In the genomic region with DNA sequence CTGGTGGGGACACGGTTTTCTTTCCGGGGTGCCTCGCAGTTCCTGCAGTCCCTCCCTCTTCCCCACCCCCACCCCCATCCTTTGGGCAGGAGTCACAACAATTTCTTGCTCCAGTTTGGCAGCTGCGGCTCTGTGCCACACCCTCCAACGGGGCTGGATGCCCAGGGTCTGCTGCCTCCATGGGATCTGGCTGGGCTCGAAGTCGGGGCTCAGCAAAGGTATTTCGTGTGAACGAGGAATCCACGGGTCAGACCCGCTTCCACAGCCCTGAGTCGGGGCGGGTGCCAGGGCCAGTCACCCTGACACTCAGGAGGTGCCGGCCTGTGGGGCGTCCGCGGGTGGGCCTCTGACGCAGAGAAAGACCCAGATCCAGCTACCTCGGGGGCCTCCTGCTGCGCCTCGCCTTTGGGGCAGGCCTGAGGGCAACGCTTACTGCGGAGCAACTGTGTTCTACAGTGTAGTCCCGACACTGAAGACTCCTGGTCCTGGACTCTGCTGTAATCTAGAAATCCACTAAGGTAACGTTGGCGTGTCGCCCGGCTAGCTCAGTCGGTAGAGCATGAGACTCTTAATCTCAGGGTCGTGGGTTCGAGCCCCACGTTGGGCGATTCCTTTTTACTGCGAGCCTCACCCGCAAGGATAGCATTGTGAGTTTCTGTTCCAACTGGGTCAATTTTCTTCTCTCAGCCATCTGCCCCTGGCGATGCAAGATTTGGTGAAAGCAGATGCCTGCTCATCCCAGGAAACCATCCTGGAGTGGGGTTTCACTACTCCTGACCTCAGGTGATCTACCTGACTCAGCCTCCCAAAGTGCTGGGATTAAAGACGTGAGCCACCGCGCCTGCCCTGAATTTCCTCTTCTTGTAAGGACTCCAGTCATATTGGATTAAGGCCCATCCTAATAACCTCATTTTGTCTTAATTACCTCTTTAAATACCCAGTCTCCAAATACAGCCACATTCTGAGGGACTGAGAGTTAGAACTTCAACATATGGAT, we compare ENCODE assay signal across 1 cellular context.
TF ChIP-seq lines count a peak whose summit lies in the region.

No MANE protein-coding gene starts in this region.

TF ChIP-seq in HepG2, 621 proteins besides CTCF, POLR2A, EP300 and RAD21 (continued from another document and continues in another):
- TF ChIP-seq TRAFD1 (CRISPR knock-in tag; IDR thresholded peaks at IDR 0.05; ENCODE audit: borderline replicate concordance) = no peak
- TF ChIP-seq ZNF589 (CRISPR knock-in tag; conservative IDR thresholded peaks at IDR 0.05) = no peak
- TF ChIP-seq ZFP62 (CRISPR knock-in tag; IDR thresholded peaks at IDR 0.05) = no peak
- TF ChIP-seq KMT2A (CRISPR knock-in tag; IDR thresholded peaks at IDR 0.05) = no peak
- TF ChIP-seq ATF1 (CRISPR knock-in tag; IDR thresholded peaks at IDR 0.05) = no peak
- TF ChIP-seq SNAI1 (CRISPR knock-in tag; IDR thresholded peaks at IDR 0.05; ENCODE audit: borderline replicate concordance) = no peak
- TF ChIP-seq, protein P1, sequence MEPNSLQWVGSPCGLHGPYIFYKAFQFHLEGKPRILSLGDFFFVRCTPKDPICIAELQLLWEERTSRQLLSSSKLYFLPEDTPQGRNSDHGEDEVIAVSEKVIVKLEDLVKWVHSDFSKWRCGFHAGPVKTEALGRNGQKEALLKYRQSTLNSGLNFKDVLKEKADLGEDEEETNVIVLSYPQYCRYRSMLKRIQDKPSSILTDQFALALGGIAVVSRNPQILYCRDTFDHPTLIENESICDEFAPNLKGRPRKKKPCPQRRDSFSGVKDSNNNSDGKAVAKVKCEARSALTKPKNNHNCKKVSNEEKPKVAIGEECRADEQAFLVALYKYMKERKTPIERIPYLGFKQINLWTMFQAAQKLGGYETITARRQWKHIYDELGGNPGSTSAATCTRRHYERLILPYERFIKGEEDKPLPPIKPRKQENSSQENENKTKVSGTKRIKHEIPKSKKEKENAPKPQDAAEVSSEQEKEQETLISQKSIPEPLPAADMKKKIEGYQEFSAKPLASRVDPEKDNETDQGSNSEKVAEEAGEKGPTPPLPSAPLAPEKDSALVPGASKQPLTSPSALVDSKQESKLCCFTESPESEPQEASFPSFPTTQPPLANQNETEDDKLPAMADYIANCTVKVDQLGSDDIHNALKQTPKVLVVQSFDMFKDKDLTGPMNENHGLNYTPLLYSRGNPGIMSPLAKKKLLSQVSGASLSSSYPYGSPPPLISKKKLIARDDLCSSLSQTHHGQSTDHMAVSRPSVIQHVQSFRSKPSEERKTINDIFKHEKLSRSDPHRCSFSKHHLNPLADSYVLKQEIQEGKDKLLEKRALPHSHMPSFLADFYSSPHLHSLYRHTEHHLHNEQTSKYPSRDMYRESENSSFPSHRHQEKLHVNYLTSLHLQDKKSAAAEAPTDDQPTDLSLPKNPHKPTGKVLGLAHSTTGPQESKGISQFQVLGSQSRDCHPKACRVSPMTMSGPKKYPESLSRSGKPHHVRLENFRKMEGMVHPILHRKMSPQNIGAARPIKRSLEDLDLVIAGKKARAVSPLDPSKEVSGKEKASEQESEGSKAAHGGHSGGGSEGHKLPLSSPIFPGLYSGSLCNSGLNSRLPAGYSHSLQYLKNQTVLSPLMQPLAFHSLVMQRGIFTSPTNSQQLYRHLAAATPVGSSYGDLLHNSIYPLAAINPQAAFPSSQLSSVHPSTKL (CRISPR knock-in tag; IDR thresholded peaks at IDR 0.05) = peak; percentile 32; the same call in 1 of the 2 replicates
- TF ChIP-seq, protein P2, sequence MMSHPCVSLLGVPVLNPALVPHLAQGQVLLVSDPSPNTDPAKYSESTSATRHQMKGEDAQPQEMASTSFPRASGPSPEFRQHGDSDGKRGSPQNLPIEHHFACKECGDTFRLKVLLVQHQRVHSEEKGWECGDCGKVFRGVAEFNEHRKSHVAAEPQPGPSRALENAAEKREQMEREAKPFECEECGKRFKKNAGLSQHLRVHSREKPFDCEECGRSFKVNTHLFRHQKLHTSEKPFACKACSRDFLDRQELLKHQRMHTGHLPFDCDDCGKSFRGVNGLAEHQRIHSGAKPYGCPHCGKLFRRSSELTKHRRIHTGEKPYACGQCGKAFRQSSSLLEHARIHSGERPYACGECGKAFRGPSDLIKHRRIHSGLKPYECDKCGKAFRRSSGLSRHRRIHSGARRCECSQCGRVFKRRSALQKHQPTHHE (CRISPR knock-in tag; IDR thresholded peaks at IDR 0.05; ENCODE audit: borderline replicate concordance) = no peak
- peak; percentile 52; the same call in 1 of the 2 replicates for TF ChIP-seq FOXP4 (CRISPR knock-in tag; IDR thresholded peaks at IDR 0.05)
- no peak for TF ChIP-seq ZNF549 (CRISPR knock-in tag; IDR thresholded peaks at IDR 0.05)
- TF ChIP-seq ZNF552 (CRISPR knock-in tag; IDR thresholded peaks at IDR 0.05; ENCODE audit: borderline replicate concordance) = 0 out of 2 replicates have a peak, but pooled peaks have one; percentile 20
- TF ChIP-seq PPARG (CRISPR knock-in tag; conservative IDR thresholded peaks at IDR 0.05) = peak; percentile 35; the same call in 1 of the 2 replicates
- TF ChIP-seq ZNF335 (CRISPR knock-in tag; IDR thresholded peaks at IDR 0.05) = no peak
- TF ChIP-seq ELF4 (CRISPR knock-in tag; IDR thresholded peaks at IDR 0.05; ENCODE audit: borderline replicate concordance) = no peak
- TF ChIP-seq PAX8 (CRISPR knock-in tag; IDR thresholded peaks at IDR 0.05; ENCODE audit: borderline replicate concordance) = no peak
- TF ChIP-seq, protein P3, sequence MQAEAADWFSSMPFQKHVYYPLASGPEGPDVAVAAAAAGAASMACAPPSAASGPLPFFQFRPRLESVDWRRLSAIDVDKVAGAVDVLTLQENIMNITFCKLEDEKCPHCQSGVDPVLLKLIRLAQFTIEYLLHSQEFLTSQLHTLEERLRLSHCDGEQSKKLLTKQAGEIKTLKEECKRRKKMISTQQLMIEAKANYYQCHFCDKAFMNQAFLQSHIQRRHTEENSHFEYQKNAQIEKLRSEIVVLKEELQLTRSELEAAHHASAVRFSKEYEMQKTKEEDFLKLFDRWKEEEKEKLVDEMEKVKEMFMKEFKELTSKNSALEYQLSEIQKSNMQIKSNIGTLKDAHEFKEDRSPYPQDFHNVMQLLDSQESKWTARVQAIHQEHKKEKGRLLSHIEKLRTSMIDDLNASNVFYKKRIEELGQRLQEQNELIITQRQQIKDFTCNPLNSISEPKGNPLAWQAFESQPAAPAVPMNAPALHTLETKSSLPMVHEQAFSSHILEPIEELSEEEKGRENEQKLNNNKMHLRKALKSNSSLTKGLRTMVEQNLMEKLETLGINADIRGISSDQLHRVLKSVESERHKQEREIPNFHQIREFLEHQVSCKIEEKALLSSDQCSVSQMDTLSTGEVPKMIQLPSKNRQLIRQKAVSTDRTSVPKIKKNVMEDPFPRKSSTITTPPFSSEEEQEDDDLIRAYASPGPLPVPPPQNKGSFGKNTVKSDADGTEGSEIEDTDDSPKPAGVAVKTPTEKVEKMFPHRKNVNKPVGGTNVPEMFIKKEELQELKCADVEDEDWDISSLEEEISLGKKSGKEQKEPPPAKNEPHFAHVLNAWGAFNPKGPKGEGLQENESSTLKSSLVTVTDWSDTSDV (CRISPR knock-in tag; IDR thresholded peaks at IDR 0.05) = no peak
- TF ChIP-seq MAFF (IDR thresholded peaks at IDR 0.05; ENCODE audit: low read depth, low read length) = no peak
- TF ChIP-seq ZNF616 (CRISPR knock-in tag; IDR thresholded peaks at IDR 0.05; ENCODE audit: low read depth) = no peak
- no peak for TF ChIP-seq THRA (CRISPR knock-in tag; IDR thresholded peaks at IDR 0.05; ENCODE audit: borderline replicate concordance)
- TF ChIP-seq SNAPC2 (CRISPR knock-in tag; IDR thresholded peaks at IDR 0.05) = no peak
- TF ChIP-seq NFE2L2 (IDR thresholded peaks at IDR 0.05; ENCODE audit: low read length) = no peak
- TF ChIP-seq HNRNPH1 (optimal IDR thresholded peaks at IDR 0.05; ENCODE audit: low read depth, low read length) = no peak
- TF ChIP-seq DPF2 (CRISPR knock-in tag; IDR thresholded peaks at IDR 0.05; ENCODE audit: borderline replicate concordance, low read depth) = no peak
- TF ChIP-seq AHDC1 (CRISPR knock-in tag; IDR thresholded peaks at IDR 0.05; ENCODE audit: borderline replicate concordance) = no peak
- no peak for TF ChIP-seq SP140L (CRISPR knock-in tag; IDR thresholded peaks at IDR 0.05; ENCODE audit: borderline replicate concordance)
- TF ChIP-seq CREB1 (IDR thresholded peaks at IDR 0.05) = no peak
- TF ChIP-seq CREB1 (CRISPR knock-in tag; IDR thresholded peaks at IDR 0.05) = no peak; the same call in 1 of the 2 replicates
- no peak for TF ChIP-seq ZNF768 (CRISPR knock-in tag; IDR thresholded peaks at IDR 0.05)
- no peak for TF ChIP-seq TARDBP (CRISPR knock-in tag; IDR thresholded peaks at IDR 0.05)
- TF ChIP-seq PLRG1 (conservative IDR thresholded peaks at IDR 0.05) = no peak
- TF ChIP-seq NKX3-1 (CRISPR knock-in tag; IDR thresholded peaks at IDR 0.05) = peak; percentile 78
- TF ChIP-seq RNF219 (CRISPR knock-in tag; IDR thresholded peaks at IDR 0.05) = no peak
